Comparison of ENCODE assay signal across 1 cellular context in genomic region chr3:23239181-23240068, GRCh38.
TF ChIP-seq lines count a peak whose summit lies in the region.

No MANE protein-coding gene starts in this region.

TF ChIP-seq in HepG2, 621 proteins besides CTCF, POLR2A, EP300 and RAD21 (continued from another document):
- TF ChIP-seq ZNF660 (CRISPR knock-in tag; IDR thresholded peaks at IDR 0.05; ENCODE audit: borderline replicate concordance, low read depth) = no peak
- no peak for TF ChIP-seq ZNF326 (CRISPR knock-in tag; IDR thresholded peaks at IDR 0.05; ENCODE audit: borderline replicate concordance)
- no peak for TF ChIP-seq ONECUT2 (CRISPR knock-in tag; IDR thresholded peaks at IDR 0.05)
- no peak for TF ChIP-seq ZNF740 (CRISPR knock-in tag; IDR thresholded peaks at IDR 0.05)
- TF ChIP-seq CEBPB (IDR thresholded peaks at IDR 0.05; ENCODE audit: borderline replicate concordance, low read depth, low read length) = no peak
- TF ChIP-seq UBTF (CRISPR knock-in tag; IDR thresholded peaks at IDR 0.05) = no peak
- TF ChIP-seq ZNF276 (CRISPR knock-in tag; IDR thresholded peaks at IDR 0.05; ENCODE audit: low read depth) = no peak
- TF ChIP-seq ZNF674 (CRISPR knock-in tag; IDR thresholded peaks at IDR 0.05; ENCODE audit: low read depth) = no peak
- no peak for TF ChIP-seq ZNF383 (CRISPR knock-in tag; IDR thresholded peaks at IDR 0.05; ENCODE audit: borderline replicate concordance)
- no peak for TF ChIP-seq LRRFIP1 (CRISPR knock-in tag; conservative IDR thresholded peaks at IDR 0.05)
